In genomic region chr21:25735221-25735894, GRCh38 we compare ENCODE assay signal across 8 cellular contexts. TPM values are rescaled to one million over a fixed set of nuclear protein-coding genes. Genes with fewer than 3 reads are reported as not detected.
DNase-seq lines count a peak whose midpoint lies in the region; ATAC-seq and TF ChIP-seq lines count a peak whose summit lies in the region.

No MANE protein-coding gene starts in this region.

- peaks cover 13% of the 10 kb centered on the region for H3K36me3 Mint-ChIP-seq in T-cell
- H3K36me3 Mint-ChIP-seq in progenitor cell of endocrine pancreas (ENCODE audit: insufficient read depth), result peaks cover 1% of the 10 kb centered on the region

- H3K4me3 Mint-ChIP-seq in T-cell, result peak overlapping the region; percentile 93 to 100 (median 99)
- H3K4me3 Mint-ChIP-seq in progenitor cell of endocrine pancreas (ENCODE audit: low read depth), result peak overlapping the region; percentile 99

- H3K27ac ChIP-seq in left ventricle myocardium inferior (replicated peaks) (peak overlapping the region; percentile 100), upper lobe of right lung (peak overlapping the region; percentile 99)

- H3K27ac Mint-ChIP-seq in T-cell, result peak overlapping the region; percentile 100
- peak overlapping the region; percentile 100 for H3K27ac Mint-ChIP-seq in progenitor cell of endocrine pancreas

- H3K36me3 ChIP-seq in left ventricle myocardium inferior (no peaks in the 10 kb centered on the region), upper lobe of right lung (no peaks in the 10 kb centered on the region)

- no peaks in the 10 kb centered on the region for H3K27me3 ChIP-seq in left ventricle myocardium inferior (ENCODE audit: low read depth)
- H3K27me3 ChIP-seq in upper lobe of right lung, result no peaks in the 10 kb centered on the region

- H3K9me3 ChIP-seq in left ventricle myocardium inferior (replicated peaks), result no peaks in the 10 kb centered on the region
- no peaks in the 10 kb centered on the region for H3K9me3 ChIP-seq in upper lobe of right lung

- TF ChIP-seq CTCF in left ventricle myocardium inferior (IDR thresholded peaks at IDR 0.05; ENCODE audit: borderline replicate concordance), result no peak
- TF ChIP-seq CTCF in progenitor cell of endocrine pancreas (IDR thresholded peaks at IDR 0.05; ENCODE audit: unreplicated experiment), result no peak
- TF ChIP-seq CTCF in upper lobe of right lung (IDR thresholded peaks at IDR 0.05), result no peak

- POLR2A ChIA-PET in T-cell (lab: Charles Lee), result interaction anchor here in 1 of 2 donors (0.9 kb wide), 1 partner anchor 17 kb away, joined by 4 read pairs; no protein-coding TSS in a partner anchor

- peak; percentile 40 for TF ChIP-seq POLR2A in GM10847 (IDR thresholded peaks at IDR 0.05; ENCODE audit: extremely low read depth, insufficient read length)

- H3K9me3 Mint-ChIP-seq in T-cell (no peaks in the 10 kb centered on the region), progenitor cell of endocrine pancreas (ENCODE audit: low read depth) (no peaks in the 10 kb centered on the region)

- H3K4me3 ChIP-seq in left ventricle myocardium inferior (peak overlapping the region; percentile 92), upper lobe of right lung (peak overlapping the region; percentile 78)

- H3K4me1 ChIP-seq in left ventricle myocardium inferior (peaks cover 81% of the 10 kb centered on the region), upper lobe of right lung (peaks cover 32% of the 10 kb centered on the region)

- H3K4me1 Mint-ChIP-seq in T-cell (peaks cover 62 to 74% (median 73%) of the 10 kb centered on the region in 3 donors), progenitor cell of endocrine pancreas (ENCODE audit: low read depth) (peaks cover 24% of the 10 kb centered on the region)

- CTCF ChIA-PET in T-cell (lab: Charles Lee), result interaction anchor here (1.0 to 2.3 kb wide), 3 partner anchors 127 to 162 kb away, joined by 3 to 12 read pairs (median 7); partner anchors contain the start of gene MRPL39 (in 1 of the 2)

- H3K27me3 Mint-ChIP-seq in T-cell (no peaks in the 10 kb centered on the region), progenitor cell of endocrine pancreas (no peaks in the 10 kb centered on the region)

- DNase-seq in NCI-H1105 treated with DMSO at 0.1 percent for 48 hours (lab: John Stamatoyannopoulos, UW) (peak; percentile 96), T-cell (peak; percentile 83 to 92 (median 89)), amniotic epithelial cell (ENCODE audit: low read depth) (peak; percentile 91), left ventricle myocardium inferior (peak; percentile 91), progenitor cell of endocrine pancreas (ENCODE audit: low spot score, unreplicated experiment) (peak; percentile 71), upper lobe of right lung (peak; percentile 96)

- ATAC-seq in HG02623 (IDR thresholded peaks at IDR 0.05; ENCODE audit: unreplicated experiment), result peak; percentile 56
- peak; percentile 76 to 82 (median 76) for ATAC-seq in T-cell (replicated peaks in 1 of 4)
- peak; percentile 88 for ATAC-seq in upper lobe of right lung

- intact Hi-C loops in left ventricle myocardium inferior (cut with micrococcal nuclease), result no loop called here
- intact Hi-C loops in upper lobe of right lung (cut with DNase I), result no loop called here

RNA-seq across cellular contexts. Expression of gene GABPA, which starts 0.6 kb away (rescaled TPM):
- total RNA-seq in T-cell (10 to 100 TPM; 23.5 to 28.3 (median 25.5) TPM), left ventricle myocardium inferior (15.5 TPM), progenitor cell of endocrine pancreas (21.8 and 23.5 TPM in 2 replicates), upper lobe of right lung (27.8 TPM)

RNA-seq across cellular contexts. Expression of gene ATP5PF, which starts 0.7 kb away (rescaled TPM):
- total RNA-seq in T-cell (10 to 100 TPM; 35.1 to 52.2 (median 46.6) TPM), left ventricle myocardium inferior (819 TPM), progenitor cell of endocrine pancreas (138 and 144 TPM in 2 replicates), upper lobe of right lung (76.7 TPM)

Comparison
In these comparisons a context has a peak if more than half of its experiments do, and no peak if none do; other contexts are left out.
1. Peak in every context shown above with its lines: DNase-seq, ATAC-seq, H3K4me3 ChIP-seq and H3K27ac ChIP-seq.